Comparison of ENCODE assay signal across 11 cellular contexts in the genomic region with DNA sequence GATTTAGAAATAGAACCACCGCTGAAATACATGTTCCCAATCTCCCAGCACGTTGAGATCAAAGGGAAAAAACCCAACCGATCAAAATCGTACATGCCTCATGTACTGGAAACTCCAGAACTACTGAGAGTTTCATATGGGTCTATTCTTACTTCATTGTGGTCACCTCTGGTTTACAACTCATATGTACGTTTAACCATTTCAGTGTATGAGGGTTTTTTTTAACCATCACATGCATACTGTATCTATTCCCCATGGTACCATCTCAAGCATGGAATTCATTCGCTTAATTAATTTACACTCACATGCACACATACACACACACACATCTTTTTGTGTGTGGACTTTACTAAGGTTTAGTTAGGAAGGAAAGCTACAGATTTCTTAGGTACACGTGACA. TPM values are rescaled to one million over a fixed set of nuclear protein-coding genes. Genes with fewer than 3 reads are reported as not detected.
A peak's percentile ranks its signal among the peaks of the same experiment; 100 is the strongest.
DNase-seq lines count a peak whose midpoint lies in the region; ATAC-seq and TF ChIP-seq lines count a peak whose summit lies in the region.
"Had no signal": no experiment of that assay in that cellular context is flagged by ENCODE, and none has a peak within 500 bp of the region (broad histone marks: within the 10 kb centered on the region; RNA-seq: fewer than 3 reads in every experiment).

No MANE protein-coding gene starts in this region.

- TF ChIP-seq EP300 in tibial nerve (IDR thresholded peaks at IDR 0.05): no peak

- no peak overlapping the region for H3K27ac ChIP-seq in tibial nerve

- no peaks in the 10 kb centered on the region for H3K4me1 ChIP-seq in tibial nerve

- WGBS in tibial nerve, 2 donors: 92% methylated on average over 7 of the region's 7 CpGs

- TF ChIP-seq CTCF in GM06990 (IDR thresholded peaks at IDR 0.05; ENCODE audit: insufficient read depth, low read length, poor library complexity, severe bottlenecking) (no peak), tibial nerve (IDR thresholded peaks at IDR 0.05) (no peak)

- no peaks in the 10 kb centered on the region for H3K9me3 ChIP-seq in tibial nerve

- peak; percentile 63 for ATAC-seq in GM18907 (IDR thresholded peaks at IDR 0.05; ENCODE audit: unreplicated experiment)
- peak; percentile 59 for ATAC-seq in HG02571 (IDR thresholded peaks at IDR 0.05; ENCODE audit: unreplicated experiment)
- ATAC-seq in HG03354 (IDR thresholded peaks at IDR 0.05; ENCODE audit: poor library complexity, severe bottlenecking, unreplicated experiment): peak; percentile 67
- ATAC-seq: WTC11 had no signal

- no peak overlapping the region; the same call in 1 of the 2 replicates for H3K4me3 ChIP-seq in GM06990 (replicated peaks; ENCODE audit: low read depth, low read length)
- H3K4me3 ChIP-seq in tibial nerve: no peak overlapping the region

- no peaks in the 10 kb centered on the region; the same call in 1 of the 2 replicates for H3K36me3 ChIP-seq in GM06990 (ENCODE audit: control insufficient read depth, insufficient read depth, low read length)
- no peaks in the 10 kb centered on the region for H3K36me3 ChIP-seq in tibial nerve

- DNase-seq in GM06990 (ENCODE audit: extremely low read depth, insufficient read length) (peak; percentile 30), A172 (ENCODE audit: low spot score) (no peak), epidermal melanocyte (ENCODE audit: insufficient read length, low spot score) (no peak), tibial nerve (ENCODE audit: low spot score in 2 of 2) (no peak)
- DNase-seq in stimulated activated CD4-positive, alpha-beta T cell treated with anti-CD3 and anti-CD28 coated beads, Interleukin-15, amount 100 ng/mL, for 24 hours: no peak
- DNase-seq: GF-D8, NCI-H146 had no signal

- H3K27me3 ChIP-seq in GM06990 (replicated peaks; ENCODE audit: control insufficient read depth, insufficient read depth, low read length): no peaks in the 10 kb centered on the region
- H3K27me3 ChIP-seq in tibial nerve: no peaks in the 10 kb centered on the region

- TF ChIP-seq POLR2A in tibial nerve (IDR thresholded peaks at IDR 0.05): no peak

RNA-seq across cellular contexts. Expression of a gene that starts 46.0 kb away (rescaled TPM):
- not detected in 2 replicates for total RNA-seq in A172 (2014; rRNA removed; shearing (Covaris generic))
- not detected for total RNA-seq in tibial nerve
- total RNA-seq: WTC11 had no signal
